In the genomic region with DNA sequence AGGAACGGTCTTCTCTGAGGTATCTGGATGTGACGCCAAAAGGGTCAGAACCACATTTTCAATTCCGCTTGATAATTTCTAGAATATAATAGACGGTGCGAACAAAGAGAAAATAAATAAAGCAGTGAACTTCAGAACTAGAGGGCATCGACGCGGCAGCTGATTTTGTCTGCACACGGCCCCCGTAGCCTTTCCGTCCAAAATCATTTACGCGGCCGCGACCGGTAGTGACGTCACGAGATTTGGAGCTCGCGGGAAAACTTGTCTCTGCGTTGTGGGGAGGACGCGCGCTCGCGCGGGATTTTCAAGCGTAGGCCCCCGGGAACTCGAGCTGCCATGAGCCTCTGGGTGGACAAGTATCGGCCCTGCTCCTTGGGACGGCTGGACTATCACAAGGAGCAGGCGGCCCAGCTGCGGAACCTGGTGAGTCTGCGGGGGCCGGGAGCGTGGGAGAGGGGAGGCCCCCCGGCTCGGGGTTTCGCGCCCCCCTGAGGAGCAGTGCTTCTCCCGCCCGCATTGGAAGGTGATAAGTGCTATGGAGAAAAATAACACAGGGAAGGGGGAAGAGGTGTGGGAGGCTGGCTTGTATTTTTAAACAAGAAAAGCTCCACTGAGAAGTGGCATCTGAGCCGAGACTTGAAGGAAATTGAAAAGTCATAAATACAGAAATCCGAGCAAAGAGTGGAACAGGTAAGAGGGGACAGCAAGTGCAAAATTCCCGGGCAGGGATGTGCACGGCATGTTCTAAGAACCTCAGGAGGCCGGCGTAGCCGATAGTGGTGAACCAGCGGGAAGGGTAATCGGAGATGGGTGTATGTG, we compare ENCODE assay signal across 8 cellular contexts. TPM values are rescaled to one million over a fixed set of nuclear protein-coding genes. Genes with fewer than 3 reads are reported as not detected.
DNase-seq lines count a peak whose midpoint lies in the region; ATAC-seq, FAIRE-seq and TF ChIP-seq lines count a peak whose summit lies in the region.

A gene with protein sequence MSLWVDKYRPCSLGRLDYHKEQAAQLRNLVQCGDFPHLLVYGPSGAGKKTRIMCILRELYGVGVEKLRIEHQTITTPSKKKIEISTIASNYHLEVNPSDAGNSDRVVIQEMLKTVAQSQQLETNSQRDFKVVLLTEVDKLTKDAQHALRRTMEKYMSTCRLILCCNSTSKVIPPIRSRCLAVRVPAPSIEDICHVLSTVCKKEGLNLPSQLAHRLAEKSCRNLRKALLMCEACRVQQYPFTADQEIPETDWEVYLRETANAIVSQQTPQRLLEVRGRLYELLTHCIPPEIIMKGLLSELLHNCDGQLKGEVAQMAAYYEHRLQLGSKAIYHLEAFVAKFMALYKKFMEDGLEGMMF (plus strand): TSS at position 307 of the 819 bp plus-strand sequence. CDS start 30 bp downstream, at position 337.

- DNase-seq in NCI-H2227 (lab: John Stamatoyannopoulos, UW; ENCODE audit: unreplicated experiment) (peak; percentile 96), WERI-Rb-1 (peak; percentile 94), bronchial epithelial cell (ENCODE audit: low read depth) (peak; percentile 87), small intestine (peak; percentile 95)

- FAIRE-seq in bronchial epithelial cell (lab: Jason Lieb, UNC) (no peak), small intestine (lab: Jason Lieb, UNC) (no peak)

- H3K9ac ChIP-seq in iPS-20b (ENCODE audit: low read depth, low read length), result peak within 1 kb of the TSS; percentile 96

- WGBS in small intestine, 3 donors, result 1% methylated on average over 52 of the region's 52 CpGs

- H3K4me1 ChIP-seq in ACC112 (ENCODE audit: control insufficient read depth, insufficient read depth, low read length, unreplicated experiment) (peaks cover 3% of the 10 kb centered on the region), iPS-20b (ENCODE audit: insufficient read depth, low read length) (no peaks in the 10 kb centered on the region), small intestine (ENCODE audit: control insufficient read depth in 2 of 2, insufficient read depth in 1 of 2, low read depth in 1 of 2, low read length in 1 of 2) (peaks cover 0 to 3% of the 10 kb centered on the region in 2 donors)

- H3K27ac ChIP-seq in ACC112 (ENCODE audit: low read depth, low read length), result peak within 1 kb of the TSS; percentile 72
- peak within 1 kb of the TSS; percentile 92 for H3K27ac ChIP-seq in WERI-Rb-1
- H3K27ac ChIP-seq in iPS-20b (ENCODE audit: low read length), result peak within 1 kb of the TSS; percentile 41
- peak within 1 kb of the TSS; percentile 24 to 79 for H3K27ac ChIP-seq in small intestine (ENCODE audit: low read depth in 1 of 2, low read length in 1 of 2)

- peaks cover 40% of the 10 kb centered on the region for H3K79me2 ChIP-seq in ACC112 (ENCODE audit: control insufficient read depth, insufficient read depth, low read length, unreplicated experiment)

- H3K36me3 ChIP-seq in ACC112 (ENCODE audit: insufficient read depth, low read length) (peaks cover 11% of the 10 kb centered on the region; the same call in 1 of the 2 replicates), WERI-Rb-1 (peaks cover 27% of the 10 kb centered on the region), bronchial epithelial cell (ENCODE audit: control insufficient read depth, insufficient read depth, low read length) (no peaks in the 10 kb centered on the region), iPS-20b (ENCODE audit: insufficient read depth, low read depth, low read length) (peaks cover 33% of the 10 kb centered on the region), small intestine (ENCODE audit: control insufficient read depth in 2 of 2, insufficient read depth in 2 of 2, low read length in 2 of 2) (no peaks in the 10 kb centered on the region)

- no peaks in the 10 kb centered on the region for H3K9me3 ChIP-seq in WERI-Rb-1 (ENCODE audit: severe bottlenecking)
- no peaks in the 10 kb centered on the region for H3K9me3 ChIP-seq in iPS-20b (ENCODE audit: insufficient read depth, low read depth, low read length)
- H3K9me3 ChIP-seq in small intestine (ENCODE audit: control insufficient read depth, low read depth), result no peaks in the 10 kb centered on the region

- ATAC-seq in GM18870 (IDR thresholded peaks at IDR 0.05; ENCODE audit: unreplicated experiment), result peak; percentile 83
- ATAC-seq in HG03135 (IDR thresholded peaks at IDR 0.05; ENCODE audit: unreplicated experiment), result peak; percentile 92

- no peaks in the 10 kb centered on the region for H3K27me3 ChIP-seq in ACC112 (ENCODE audit: insufficient read depth, low read length)
- H3K27me3 ChIP-seq in WERI-Rb-1 (ENCODE audit: insufficient read depth, low read depth, severe bottlenecking), result no peaks in the 10 kb centered on the region
- no peaks in the 10 kb centered on the region for H3K27me3 ChIP-seq in bronchial epithelial cell (ENCODE audit: control insufficient read depth, insufficient read depth, low read length)
- no peaks in the 10 kb centered on the region for H3K27me3 ChIP-seq in iPS-20b (ENCODE audit: insufficient read depth, low read length)
- H3K27me3 ChIP-seq in small intestine (ENCODE audit: control insufficient read depth in 2 of 2, insufficient read depth in 2 of 2, low read length in 2 of 2), result no peaks in the 10 kb centered on the region

- TF ChIP-seq CTCF in WERI-Rb-1 (IDR thresholded peaks at IDR 0.05; ENCODE audit: low read depth, low read length) (no peak), bronchial epithelial cell (IDR thresholded peaks at IDR 0.05; ENCODE audit: insufficient read depth, low read length, severe bottlenecking) (no peak)

- H3K4me3 ChIP-seq in ACC112 (ENCODE audit: low read depth, low read length) (peak within 1 kb of the TSS; percentile 86), WERI-Rb-1 (ENCODE audit: low read depth, low read length) (peak within 1 kb of the TSS; percentile 89), bronchial epithelial cell (ENCODE audit: low read depth, low read length) (peak within 1 kb of the TSS; percentile 78), iPS-20b (ENCODE audit: low read length) (peak within 1 kb of the TSS; percentile 85), small intestine (ENCODE audit: low read depth in 1 of 2, low read length in 2 of 2) (peak within 1 kb of the TSS; percentile 79 to 93)

- peak within 1 kb of the TSS; percentile 100 for H2AFZ ChIP-seq in ACC112 (ENCODE audit: low read length, unreplicated experiment)

RNA-seq across cellular contexts. Expression of the gene that starts here (rescaled TPM):
- total RNA-seq in bronchial epithelial cell, result 2.0 and 3.4 TPM in 2 replicates
- polyA plus RNA-seq in small intestine, result 10 to 100 TPM in 1 of 3 donors, 1 to 10 TPM in 2; 1.8 to 12.9 (median 2.2) TPM

Comparison
In these comparisons a context has a peak if more than half of its experiments do, and no peak if none do; other contexts are left out.
1. Peak in every context shown above with its lines: DNase-seq, ATAC-seq, H3K4me3 ChIP-seq and H3K27ac ChIP-seq.
2. H3K27ac ChIP-seq: peak in every context shown above with its lines; median percentile 92 in WERI-Rb-1; 72 in ACC112; 52 in small intestine; 41 in iPS-20b.